In the genomic region with DNA sequence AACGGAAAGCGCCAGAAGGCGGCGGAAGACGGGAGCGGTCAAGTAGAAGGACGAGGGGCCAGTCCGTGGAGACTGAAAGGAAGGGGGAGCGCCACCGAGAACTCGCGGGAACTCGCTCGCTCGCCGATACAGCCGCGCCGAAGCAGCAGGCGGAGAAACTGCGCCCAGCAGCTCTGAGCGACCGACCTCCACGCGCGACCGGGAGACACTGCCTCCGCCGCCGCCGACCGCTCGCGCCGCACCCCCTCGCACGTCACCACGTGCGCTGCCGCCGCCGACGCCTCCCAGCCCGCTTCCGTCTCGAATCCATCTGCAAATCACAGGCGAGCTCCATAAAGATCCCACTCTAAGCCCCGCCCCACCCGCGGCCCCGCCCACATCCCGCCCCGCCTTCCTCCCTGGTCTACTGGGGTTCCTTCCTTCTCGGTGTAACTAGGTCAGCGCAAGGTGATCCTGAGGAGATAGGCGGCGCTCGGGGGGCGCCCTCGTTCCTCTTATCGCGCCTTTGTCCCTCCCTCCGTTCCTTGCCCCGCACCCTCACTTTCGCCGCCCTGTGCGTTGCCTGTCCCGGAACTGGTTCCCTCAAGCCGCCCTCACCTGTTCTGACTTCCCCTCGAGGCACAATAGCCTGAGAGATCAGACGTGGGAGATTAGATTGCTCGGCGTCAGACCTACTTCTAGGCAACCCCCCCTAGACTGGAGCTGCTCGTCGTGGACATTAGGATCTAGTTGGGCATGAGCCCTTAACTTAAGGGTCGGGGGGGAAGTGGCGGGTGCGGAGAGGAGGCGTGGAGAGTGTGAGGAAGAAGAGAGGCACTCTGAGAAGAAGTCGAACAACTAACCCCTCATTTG, we compare ENCODE assay signal across 8 cellular contexts. TPM values are rescaled to one million over a fixed set of nuclear protein-coding genes. Genes with fewer than 3 reads are reported as not detected.
DNase-seq lines count a peak whose midpoint lies in the region; ATAC-seq and TF ChIP-seq lines count a peak whose summit lies in the region.

TSS of gene IVNS1ABP (minus strand) at position 210 of the 852 bp plus-strand sequence. CDS start 7,750 bp downstream, outside the sequence.

- H3K4me1 ChIP-seq in KMS-11 (ENCODE audit: low read depth, poor library complexity, severe bottlenecking) (peaks cover 44% of the 10 kb centered on the region), Panc1 (ENCODE audit: control insufficient read depth, insufficient read depth, low read length) (peaks cover 17% of the 10 kb centered on the region; the same call in 1 of the 2 replicates), esophagus muscularis mucosa (peaks cover 13 to 43% (median 39%) of the 10 kb centered on the region in 4 donors)

- DNase-seq in DMS79 treated with DMSO at 0.1 percent for 48 hours (lab: John Stamatoyannopoulos, UW) = peak; percentile 99
- peak; percentile 47 for DNase-seq in Panc1 (ENCODE audit: low read depth, low spot score)
- DNase-seq in activated T-cell treated with anti-CD3 and anti-CD28 coated beads, Interleukin-2, amount 50 U/mL, for 48 hours = peak; percentile 94 to 95
- peak; percentile 99 for DNase-seq in esophagus muscularis mucosa (ENCODE audit: extremely low spot score)
- peak; percentile 95 for DNase-seq in myocyte (ENCODE audit: low read depth)
- peak; percentile 87 to 93 for DNase-seq in stimulated activated CD8-positive, alpha-beta memory T cell treated with anti-CD3 and anti-CD28 coated beads, Interleukin-7, amount 100 ng/mL, for 48 hours (ENCODE audit: extremely low read depth in 1 of 2, low read depth in 1 of 2)

- H3K4me3 ChIP-seq in KMS-11 (IDR thresholded peaks at IDR 0.05; ENCODE audit: insufficient read depth, low read depth, low read length) = peak within 1 kb of the TSS; percentile 85
- H3K4me3 ChIP-seq in Panc1 (ENCODE audit: low read depth in 2 of 2, low read length in 2 of 2) = peak within 1 kb of the TSS; percentile 86 to 97
- peak within 1 kb of the TSS; percentile 83 to 96 (median 92) for H3K4me3 ChIP-seq in esophagus muscularis mucosa

- in situ Hi-C loops in Panc1 (cut with HindIII; ENCODE audit: low pct_unique_long_range_greater_than_20kb, low sequenced_read_pairs) = no loop called here

- peak; percentile 92 for TF ChIP-seq POLR2A in esophagus muscularis mucosa (IDR thresholded peaks at IDR 0.05; ENCODE audit: low read depth)

- H3K9me3 ChIP-seq in Panc1 (ENCODE audit: control insufficient read depth, insufficient read depth, low read depth, low read length) (no peaks in the 10 kb centered on the region), esophagus muscularis mucosa (no peaks in the 10 kb centered on the region)

- POLR2A ChIA-PET in Panc1 (lab: Charles Lee) = interaction anchor here (1.0 kb wide), 1 partner anchor 279 kb away, joined by 4 read pairs; no protein-coding TSS in a partner anchor

- H3K79me2 ChIP-seq in KMS-11 (ENCODE audit: insufficient read depth, low read depth) = peaks cover 46% of the 10 kb centered on the region

- TF ChIP-seq CTCF in KMS-11 (conservative IDR thresholded peaks at IDR 0.05; ENCODE audit: low read depth, low read length) (peak; percentile 63), Panc1 (IDR thresholded peaks at IDR 0.05) (peak; percentile 58), esophagus muscularis mucosa (IDR thresholded peaks at IDR 0.05) (peak in 2 of 3 experiments; percentile 6 to 15)

- H3K4me2 ChIP-seq in KMS-11 = peak within 1 kb of the TSS; percentile 98

- peak within 1 kb of the TSS; percentile 93 for H2AFZ ChIP-seq in KMS-11 (ENCODE audit: low read depth)

- 2% methylated on average over 67 of the region's 80 CpGs for WGBS in esophagus muscularis mucosa

- ATAC-seq in GM21737 (IDR thresholded peaks at IDR 0.05; ENCODE audit: unreplicated experiment) (peak; percentile 64), Panc1 (peak; percentile 90)

- CTCF ChIA-PET in Panc1 (lab: Charles Lee) = interaction anchor here (0.7 kb wide), 1 partner anchor 353 kb away, joined by 3 read pairs; no protein-coding TSS in a partner anchor

- H3K27ac ChIP-seq in KMS-11 (peak within 1 kb of the TSS; percentile 92), Panc1 (ENCODE audit: low read length) (peak within 1 kb of the TSS; percentile 97), esophagus muscularis mucosa (replicated peaks in 1 of 4) (peak within 1 kb of the TSS; percentile 93 to 98 (median 96))

- H3K36me3 ChIP-seq in KMS-11 (ENCODE audit: insufficient read depth) (no peaks in the 10 kb centered on the region), Panc1 (ENCODE audit: control insufficient read depth, insufficient read depth, low read length) (no peaks in the 10 kb centered on the region; the same call in 1 of the 2 replicates), esophagus muscularis mucosa (no peaks in the 10 kb centered on the region)

- no TSS peak for BruUV-seq in Panc1 (replicated peaks; lab: Mats Ljungman, UMichigan)

- no peaks in the 10 kb centered on the region for H3K27me3 ChIP-seq in KMS-11 (ENCODE audit: insufficient read depth, low read depth)
- no peaks in the 10 kb centered on the region for H3K27me3 ChIP-seq in Panc1 (ENCODE audit: control insufficient read depth, insufficient read depth, low read length)
- no peaks in the 10 kb centered on the region for H3K27me3 ChIP-seq in esophagus muscularis mucosa

- H3K9ac ChIP-seq in KMS-11 = peak within 1 kb of the TSS; percentile 95

- intact Hi-C loops in Panc1 (cut with micrococcal nuclease; ENCODE audit: unreplicated experiment) = loop anchor here (5.0 to 10.0 kb wide), 3 partner anchors 158 to 365 kb away; no protein-coding TSS in a partner anchor
- intact Hi-C loops in esophagus muscularis mucosa (cut with DNase I) = loop anchor here (10.0 kb wide), 2 partner anchors 162 to 358 kb away; partner anchors contain the start of genes SWT1 and TRMT1L

- H4K20me1 ChIP-seq in KMS-11 (ENCODE audit: insufficient read depth) = peaks cover 37% of the 10 kb centered on the region

- no peak for TF ChIP-seq EP300 in esophagus muscularis mucosa (IDR thresholded peaks at IDR 0.05)

RNA-seq across cellular contexts. Expression of gene IVNS1ABP, which starts in this region (rescaled TPM):
- 70.2 TPM for total RNA-seq in Panc1 (2021; ENCODE audit: unreplicated experiment)
- 36.0 TPM for polyA plus RNA-seq in Panc1 (2012; ENCODE audit: insufficient read length)
- 10 to 100 TPM; 19.8 to 51.2 (median 30.5) TPM for total RNA-seq in esophagus muscularis mucosa
- total RNA-seq in myocyte = 79.3 and 124 TPM in 2 replicates
- 84.1 TPM for polyA plus RNA-seq in myocyte (2012)

Comparison
In these comparisons a context has a peak if more than half of its experiments do, and no peak if none do; other contexts are left out.
1. Peak in every context shown above with its lines: DNase-seq, ATAC-seq, H3K4me3 ChIP-seq and H3K27ac ChIP-seq.
2. DNase-seq: peak in every context shown above with its lines; median percentile 99 in DMS79 treated with DMSO at 0.1 percent for 48 hours; 99 in esophagus muscularis mucosa; 95 in myocyte; 94 in activated T-cell treated with anti-CD3 and anti-CD28 coated beads, Interleukin-2, amount 50 U/mL, for 48 hours; 90 in stimulated activated CD8-positive, alpha-beta memory T cell treated with anti-CD3 and anti-CD28 coated beads, Interleukin-7, amount 100 ng/mL, for 48 hours; 47 in Panc1.
3. CTCF ChIP-seq: peak in every context shown above with its lines; median percentile 63 in KMS-11; 58 in Panc1; 10 in esophagus muscularis mucosa.